Comparison of ENCODE assay signal across 24 cellular contexts in genomic region chr6:37321101-37321500, GRCh38. TPM values are rescaled to one million over a fixed set of nuclear protein-coding genes. Genes with fewer than 3 reads are reported as not detected.
DNase-seq lines count a peak whose midpoint lies in the region; ATAC-seq and TF ChIP-seq lines count a peak whose summit lies in the region.
"Had no signal": no experiment of that assay in that cellular context is flagged by ENCODE, and none has a peak within 500 bp of the region (broad histone marks: within the 10 kb centered on the region; RNA-seq: fewer than 3 reads in every experiment).

No MANE protein-coding gene starts in this region.

- H3K4me1 Mint-ChIP-seq in activated T-helper 17 cell treated with anti-CD3 and anti-CD28 coated beads, Interleukin-2, amount 50 U/mL, for 72 hours = peaks cover 5% of the 10 kb centered on the region
- peaks cover 13% of the 10 kb centered on the region for H3K4me1 Mint-ChIP-seq in activated T-helper 2 cell treated with anti-CD3 and anti-CD28 coated beads, Interferon-gamma antibody, Interleukin-2, Interleukin-4, amounts not matched to agents 10 μg/mL and 5 μg/mL and 100 μg/mL, durations not matched to agents 14 hours and 24 hours and 36 hours (ENCODE audit: low read depth)

- H3K4me1 ChIP-seq in right cardiac atrium (ENCODE audit: control insufficient read depth, insufficient read depth, low read length) (no peaks in the 10 kb centered on the region), heart left ventricle (peaks cover 0 to 27% (median 11%) of the 10 kb centered on the region in 12 donors)

- intact Hi-C loops in Right ventricle myocardium inferior (cut with DNase I) = no loop called here
- intact Hi-C loops in right cardiac atrium (cut with DNase I) = loop anchor here in 2 of 4 donors (10.0 kb wide), 2 partner anchors 364 to 374 kb away; partner anchors contain the start of gene MDGA1 (in 1 of the 2)
- intact Hi-C loops in heart left ventricle (cut with DNase I) = loop anchor here in 4 of 10 donors (5.0 to 10.0 kb wide), 4 partner anchors 244 to 374 kb away; partner anchors contain the start of gene MDGA1 (in 1 of the 4)
- intact Hi-C loops in activated T-helper 2 cell treated with anti-CD3 and anti-CD28 coated beads, Interferon-gamma antibody, Interleukin-2, Interleukin-4, amounts not matched to agents 10 μg/mL and 5 μg/mL and 100 μg/mL, durations not matched to agents 14 hours and 24 hours and 36 hours (cut with micrococcal nuclease) = no loop called here

- no peak for TF ChIP-seq POLR2A in heart left ventricle (IDR thresholded peaks at IDR 0.05)

- ATAC-seq in Right ventricle myocardium inferior (peak; percentile 53), right cardiac atrium (no peak), heart left ventricle (peak; percentile 39 to 68 (median 54)), HG02970 (IDR thresholded peaks at IDR 0.05; ENCODE audit: low FRiP score, unreplicated experiment) (no peak)
- ATAC-seq in activated T-helper 17 cell treated with anti-CD3 and anti-CD28 coated beads, Interleukin-2, amount 50 U/mL, for 72 hours (replicated peaks) = no peak
- ATAC-seq: stimulated activated memory B cell treated with anti-CD40 and anti-IgM and Interleukin-4, amounts not matched to agents 10 μg/mL and 1 μg/mL and 100 μg/mL, for 72 hours had no signal

- H3K27me3 ChIP-seq in right cardiac atrium (ENCODE audit: control insufficient read depth, insufficient read depth) (no peaks in the 10 kb centered on the region), heart left ventricle (no peaks in the 10 kb centered on the region)
- H3K27me3 ChIP-seq: BLaER1, neutrophil, Peyer's patch, SJSA1 had no signal

- H3K9me3 Mint-ChIP-seq in activated T-helper 17 cell treated with anti-CD3 and anti-CD28 coated beads, Interleukin-2, amount 50 U/mL, for 72 hours = no peaks in the 10 kb centered on the region
- H3K9me3 Mint-ChIP-seq in activated T-helper 2 cell treated with anti-CD3 and anti-CD28 coated beads, Interferon-gamma antibody, Interleukin-2, Interleukin-4, amounts not matched to agents 10 μg/mL and 5 μg/mL and 100 μg/mL, durations not matched to agents 14 hours and 24 hours and 36 hours = no peaks in the 10 kb centered on the region
- H3K9me3 Mint-ChIP-seq: activated naive CD8-positive, alpha-beta T cell treated with anti-CD3 and anti-CD28 coated beads, Interleukin-2, amount 10 ng/mL, durations not matched to agents 7 days and 5 days; stimulated activated memory B cell treated with anti-CD40 and anti-IgM and Interleukin-4, amounts not matched to agents 10 μg/mL and 1 μg/mL and 100 μg/mL, for 72 hours; T-helper 2 cell treated with Interferon-gamma antibody and Interleukin-4, amounts not matched to agents 5 μg/mL and 100 μg/mL, for 36 hours had no signal

- H3K36me3 Mint-ChIP-seq in activated T-helper 17 cell treated with anti-CD3 and anti-CD28 coated beads, Interleukin-2, amount 50 U/mL, for 72 hours (ENCODE audit: low read depth) = peaks cover 19% of the 10 kb centered on the region
- peaks cover 28% of the 10 kb centered on the region for H3K36me3 Mint-ChIP-seq in activated T-helper 2 cell treated with anti-CD3 and anti-CD28 coated beads, Interferon-gamma antibody, Interleukin-2, Interleukin-4, amounts not matched to agents 10 μg/mL and 5 μg/mL and 100 μg/mL, durations not matched to agents 14 hours and 24 hours and 36 hours (ENCODE audit: low read depth)

- H3K9me3 ChIP-seq in right cardiac atrium (ENCODE audit: control insufficient read depth, low read length) (no peaks in the 10 kb centered on the region), heart left ventricle (no peaks in the 10 kb centered on the region)
- H3K9me3 ChIP-seq: BLaER1, neutrophil, Peyer's patch, SJSA1 had no signal

- H3K27me3 Mint-ChIP-seq in activated T-helper 17 cell treated with anti-CD3 and anti-CD28 coated beads, Interleukin-2, amount 50 U/mL, for 72 hours = no peaks in the 10 kb centered on the region
- no peaks in the 10 kb centered on the region for H3K27me3 Mint-ChIP-seq in activated T-helper 2 cell treated with anti-CD3 and anti-CD28 coated beads, Interferon-gamma antibody, Interleukin-2, Interleukin-4, amounts not matched to agents 10 μg/mL and 5 μg/mL and 100 μg/mL, durations not matched to agents 14 hours and 24 hours and 36 hours (ENCODE audit: low read depth)
- H3K27me3 Mint-ChIP-seq: activated naive CD8-positive, alpha-beta T cell treated with anti-CD3 and anti-CD28 coated beads, Interleukin-2, amount 10 ng/mL, durations not matched to agents 7 days and 5 days; stimulated activated memory B cell treated with anti-CD40 and anti-IgM and Interleukin-4, amounts not matched to agents 10 μg/mL and 1 μg/mL and 100 μg/mL, for 72 hours had no signal

- no peak overlapping the region for H3K27ac ChIP-seq in right cardiac atrium (ENCODE audit: low read length)
- H3K27ac ChIP-seq in heart left ventricle = peak overlapping the region in 8 of 12 donors; percentile 6 to 53 (median 28)
- H3K27ac ChIP-seq: BLaER1, neutrophil, SJSA1, VCaP had no signal

- no peak overlapping the region for H3K4me3 Mint-ChIP-seq in activated T-helper 17 cell treated with anti-CD3 and anti-CD28 coated beads, Interleukin-2, amount 50 U/mL, for 72 hours
- no peak overlapping the region for H3K4me3 Mint-ChIP-seq in activated T-helper 2 cell treated with anti-CD3 and anti-CD28 coated beads, Interferon-gamma antibody, Interleukin-2, Interleukin-4, amounts not matched to agents 10 μg/mL and 5 μg/mL and 100 μg/mL, durations not matched to agents 14 hours and 24 hours and 36 hours (ENCODE audit: low read depth)
- H3K4me3 Mint-ChIP-seq: activated naive CD8-positive, alpha-beta T cell treated with anti-CD3 and anti-CD28 coated beads, Interleukin-2, amount 10 ng/mL, durations not matched to agents 7 days and 5 days; stimulated activated memory B cell treated with anti-CD40 and anti-IgM and Interleukin-4, amounts not matched to agents 10 μg/mL and 1 μg/mL and 100 μg/mL, for 72 hours; T-helper 2 cell treated with Interferon-gamma antibody and Interleukin-4, amounts not matched to agents 5 μg/mL and 100 μg/mL, for 36 hours had no signal

- DNase-seq in Right ventricle myocardium inferior (ENCODE audit: missing footprints) (no peak), right cardiac atrium (no peak), heart left ventricle (peak in 3 of 5 donors; percentile 16 to 46 (median 35)), HT-29 (ENCODE audit: low spot score) (no peak), occipital lobe (lab: John Stamatoyannopoulos, UW) (no peak)
- no peak for DNase-seq in activated T-helper 2 cell treated with anti-CD3 and anti-CD28 coated beads, Interferon-gamma antibody, Interleukin-2, Interleukin-4, amounts not matched to agents 10 μg/mL and 5 μg/mL and 100 μg/mL, durations not matched to agents 14 hours and 24 hours and 36 hours (ENCODE audit: low spot score)
- DNase-seq: ACHN; activated CD4-positive, alpha-beta T cell treated with anti-CD3 and anti-CD28 coated beads, Interleukin-2, amount 50 U/mL, for 1 hour; activated naive CD8-positive, alpha-beta T cell treated with anti-CD3 and anti-CD28 coated beads, Interleukin-2, amount 10 ng/mL, durations not matched to agents 7 days and 5 days; cortex of kidney; KG1; mesenchymal stem cell; MM.1S; Peyer's patch; stimulated activated CD4-positive, alpha-beta T cell treated with anti-CD3 and anti-CD28 coated beads, Interleukin-1b, Interleukin-23, amount 100 ng/mL, for 48 hours had no signal

- no peak for TF ChIP-seq CTCF in heart left ventricle (IDR thresholded peaks at IDR 0.05)

- no peak overlapping the region for H3K4me3 ChIP-seq in right cardiac atrium (ENCODE audit: low read length)
- H3K4me3 ChIP-seq in heart left ventricle = no peak overlapping the region
- H3K4me3 ChIP-seq: BLaER1, Peyer's patch, SJSA1, skin epidermis had no signal

- peak overlapping the region; percentile 37 for H3K27ac Mint-ChIP-seq in activated T-helper 17 cell treated with anti-CD3 and anti-CD28 coated beads, Interleukin-2, amount 50 U/mL, for 72 hours
- no peak overlapping the region for H3K27ac Mint-ChIP-seq in activated T-helper 2 cell treated with anti-CD3 and anti-CD28 coated beads, Interferon-gamma antibody, Interleukin-2, Interleukin-4, amounts not matched to agents 10 μg/mL and 5 μg/mL and 100 μg/mL, durations not matched to agents 14 hours and 24 hours and 36 hours
- H3K27ac Mint-ChIP-seq: activated naive CD8-positive, alpha-beta T cell treated with anti-CD3 and anti-CD28 coated beads, Interleukin-2, amount 10 ng/mL, durations not matched to agents 7 days and 5 days; stimulated activated memory B cell treated with anti-CD40 and anti-IgM and Interleukin-4, amounts not matched to agents 10 μg/mL and 1 μg/mL and 100 μg/mL, for 72 hours had no signal

- peaks cover 0 to 83% (median 41%) of the 10 kb centered on the region in 9 donors for H3K36me3 ChIP-seq in heart left ventricle

RNA-seq across cellular contexts. Expression of gene RNF8, which starts 32.7 kb away (rescaled TPM):
- 14.9 TPM for total RNA-seq in Right ventricle myocardium inferior
- 10 to 100 TPM; 18.0 to 22.9 (median 22.2) TPM for total RNA-seq in right cardiac atrium
- 15.7 TPM for polyA plus RNA-seq in right cardiac atrium
- total RNA-seq in activated T-helper 17 cell treated with anti-CD3 and anti-CD28 coated beads, Interleukin-2, amount 50 U/mL, for 72 hours = 10 to 100 TPM; 23.0 to 30.3 TPM
- 10 to 100 TPM; 10.3 to 20.6 (median 15.9) TPM for total RNA-seq in heart left ventricle
- polyA plus RNA-seq in heart left ventricle = 10 to 100 TPM; 10.5 to 18.8 TPM
- total RNA-seq in activated T-helper 2 cell treated with anti-CD3 and anti-CD28 coated beads, Interferon-gamma antibody, Interleukin-2, Interleukin-4, amounts not matched to agents 10 μg/mL and 5 μg/mL and 100 μg/mL, durations not matched to agents 14 hours and 24 hours and 36 hours = 28.5 and 32.0 TPM in 2 replicates
- 10.2 and 11.6 TPM in 2 replicates for total RNA-seq in HT-29 (2014; rRNA removed; shearing (Covaris generic))
- 27.1 TPM for total RNA-seq in occipital lobe

Comparison
In these comparisons a context has a peak if more than half of its experiments do, and no peak if none do; other contexts are left out.
1. ATAC-seq: peak in Right ventricle myocardium inferior (single experiment) and heart left ventricle (4 of 4); none in right cardiac atrium (0 of 2), activated T-helper 17 cell treated with anti-CD3 and anti-CD28 coated beads, Interleukin-2, amount 50 U/mL, for 72 hours (single experiment) and HG02970 (single experiment).
2. DNase-seq: peak in heart left ventricle (3 of 5); none in Right ventricle myocardium inferior (single experiment), right cardiac atrium (0 of 3), activated T-helper 2 cell treated with anti-CD3 and anti-CD28 coated beads, Interferon-gamma antibody, Interleukin-2, Interleukin-4, amounts not matched to agents 10 μg/mL and 5 μg/mL and 100 μg/mL, durations not matched to agents 14 hours and 24 hours and 36 hours (single experiment), HT-29 (single experiment) and occipital lobe (single experiment).